In genomic region chr10:14200645-14201534, GRCh38 we compare ENCODE assay signal across 10 cellular contexts.
DNase-seq lines count a peak whose midpoint lies in the region; ATAC-seq and TF ChIP-seq lines count a peak whose summit lies in the region.
"Had no signal": no experiment of that assay in that cellular context is flagged by ENCODE, and none has a peak within 500 bp of the region (broad histone marks: within the 10 kb centered on the region; RNA-seq: fewer than 3 reads in every experiment).

No MANE protein-coding gene starts in this region.

- H3K27me3 Mint-ChIP-seq in activated CD8-positive, alpha-beta T cell treated with anti-CD3 and anti-CD28 coated beads for 36 hours = peaks cover 14% of the 10 kb centered on the region
- peaks cover 19% of the 10 kb centered on the region for H3K27me3 Mint-ChIP-seq in activated CD8-positive, alpha-beta T cell treated with anti-CD3 and anti-CD28 coated beads, Interleukin-2, amount 10 ng/mL, durations not matched to agents 7 days and 5 days (ENCODE audit: low read depth)

- H3K4me2 ChIP-seq in trophoblast cell (ENCODE audit: low read length) = no peak overlapping the region

- H3K36me3 Mint-ChIP-seq in activated CD8-positive, alpha-beta T cell treated with anti-CD3 and anti-CD28 coated beads for 36 hours (ENCODE audit: low read depth) = no peaks in the 10 kb centered on the region
- H3K36me3 Mint-ChIP-seq in activated CD8-positive, alpha-beta T cell treated with anti-CD3 and anti-CD28 coated beads, Interleukin-2, amount 10 ng/mL, durations not matched to agents 7 days and 5 days (ENCODE audit: low read depth) = no peaks in the 10 kb centered on the region

- no peaks in the 10 kb centered on the region for H3K36me3 ChIP-seq in trophoblast cell (ENCODE audit: control insufficient read depth in 1 of 2, insufficient read depth in 2 of 2, low read length in 2 of 2)

- no peak overlapping the region for H3K18ac ChIP-seq in trophoblast cell (ENCODE audit: low read length)

- H2BK12ac ChIP-seq in trophoblast cell (ENCODE audit: low read length) = peak overlapping the region; percentile 34

- no peaks in the 10 kb centered on the region for H3K4me1 Mint-ChIP-seq in activated CD8-positive, alpha-beta T cell treated with anti-CD3 and anti-CD28 coated beads for 36 hours (ENCODE audit: low read depth)
- no peaks in the 10 kb centered on the region for H3K4me1 Mint-ChIP-seq in activated CD8-positive, alpha-beta T cell treated with anti-CD3 and anti-CD28 coated beads, Interleukin-2, amount 10 ng/mL, durations not matched to agents 7 days and 5 days (ENCODE audit: low read depth)

- H3K27me3 ChIP-seq in trophoblast cell (ENCODE audit: insufficient read depth, low read length) = no peaks in the 10 kb centered on the region

- no peak overlapping the region for H3K27ac ChIP-seq in trophoblast cell (ENCODE audit: low read depth, low read length)

- H3K27ac Mint-ChIP-seq in activated CD8-positive, alpha-beta T cell treated with anti-CD3 and anti-CD28 coated beads for 36 hours = no peak overlapping the region
- H3K27ac Mint-ChIP-seq in activated CD8-positive, alpha-beta T cell treated with anti-CD3 and anti-CD28 coated beads, Interleukin-2, amount 10 ng/mL, durations not matched to agents 7 days and 5 days = no peak overlapping the region
- H3K27ac Mint-ChIP-seq: T-helper 1 cell treated with Interleukin-12 subunit alpha and Interleukin-12 subunit beta and Interleukin-4 antibody, amounts not matched to agents 30 μg/mL and 1 μg/mL, for 36 hours had no signal

- no peak overlapping the region for H4K91ac ChIP-seq in trophoblast cell (ENCODE audit: low read depth, low read length)

- H2AK5ac ChIP-seq in trophoblast cell (ENCODE audit: low read length) = no peak overlapping the region

- no CpG with 5 or more reads among the region's 16 CpGs for WGBS in trophoblast cell (ENCODE audit: extremely low coverage, insufficient coverage, insufficient read length)

- H3K4me1 ChIP-seq in trophoblast cell (ENCODE audit: control insufficient read depth in 1 of 2, insufficient read depth in 2 of 2, low read length in 2 of 2) = no peaks in the 10 kb centered on the region

- H3K9me3 Mint-ChIP-seq in activated CD8-positive, alpha-beta T cell treated with anti-CD3 and anti-CD28 coated beads for 36 hours = no peaks in the 10 kb centered on the region
- H3K9me3 Mint-ChIP-seq in activated CD8-positive, alpha-beta T cell treated with anti-CD3 and anti-CD28 coated beads, Interleukin-2, amount 10 ng/mL, durations not matched to agents 7 days and 5 days (ENCODE audit: insufficient read depth) = no peaks in the 10 kb centered on the region
- H3K9me3 Mint-ChIP-seq: T-helper 1 cell treated with Interleukin-12 subunit alpha and Interleukin-12 subunit beta and Interleukin-4 antibody, amounts not matched to agents 30 μg/mL and 1 μg/mL, for 36 hours had no signal

- H3K14ac ChIP-seq in trophoblast cell (ENCODE audit: low read length) = no peak overlapping the region

- H4K8ac ChIP-seq in trophoblast cell (ENCODE audit: low read depth, low read length) = no peak overlapping the region

- H3K79me2 ChIP-seq in trophoblast cell (ENCODE audit: control insufficient read depth, insufficient read depth, low read length, poor library complexity) = no peaks in the 10 kb centered on the region

- POLR2A ChIA-PET in activated CD8-positive, alpha-beta T cell treated with anti-CD3 and anti-CD28 coated beads for 36 hours (lab: Charles Lee) = interaction anchor here (1.1 to 2.8 kb wide), 2 partner anchors 13 to 15 kb away, joined by 3 to 14 read pairs; no protein-coding TSS in a partner anchor
- POLR2A ChIA-PET in activated CD8-positive, alpha-beta T cell treated with anti-CD3 and anti-CD28 coated beads, Interleukin-2, amount 10 ng/mL, durations not matched to agents 7 days and 5 days (lab: Charles Lee) = no interaction called here

- H3K9me3 ChIP-seq in trophoblast cell (ENCODE audit: insufficient read depth, low read depth, low read length) = no peaks in the 10 kb centered on the region

- no peak overlapping the region for H3K4ac ChIP-seq in trophoblast cell (ENCODE audit: low read depth, low read length)

- DNase-seq in activated CD8-positive, alpha-beta T cell treated with anti-CD3 and anti-CD28 coated beads for 36 hours = peak; percentile 39
- no peak for DNase-seq in activated CD8-positive, alpha-beta T cell treated with anti-CD3 and anti-CD28 coated beads, Interleukin-2, amount 10 ng/mL, durations not matched to agents 7 days and 5 days
- peak; percentile 18 for DNase-seq in NCI-H1694 (lab: John Stamatoyannopoulos, UW)
- no peak for DNase-seq in choroid plexus epithelial cell (ENCODE audit: low read depth)
- peak; percentile 10 to 54 for DNase-seq in trophoblast cell
- no peak for DNase-seq in AG08396 (ENCODE audit: low spot score)
- DNase-seq: aorta had no signal

- no peak for ATAC-seq in activated CD8-positive, alpha-beta T cell treated with anti-CD3 and anti-CD28 coated beads for 36 hours
- no peak for ATAC-seq in activated CD8-positive, alpha-beta T cell treated with anti-CD3 and anti-CD28 coated beads, Interleukin-2, amount 10 ng/mL, durations not matched to agents 7 days and 5 days
- no peak for ATAC-seq in HG02642 (IDR thresholded peaks at IDR 0.05; ENCODE audit: poor library complexity, unreplicated experiment)
- no peak for ATAC-seq in activated CD4-positive, CD25-positive, alpha-beta regulatory T cell treated with anti-CD3 and anti-CD28 coated beads, Interleukin-2, amount 50 U/mL, for 24 hours

- CTCF ChIA-PET in activated CD8-positive, alpha-beta T cell treated with anti-CD3 and anti-CD28 coated beads for 36 hours (lab: Charles Lee) = interaction anchor here (0.6 to 2.7 kb wide), 10 partner anchors 10 to 771 kb away, joined by 3 to 10 read pairs (median 4); no protein-coding TSS in a partner anchor
- CTCF ChIA-PET in activated CD8-positive, alpha-beta T cell treated with anti-CD3 and anti-CD28 coated beads, Interleukin-2, amount 10 ng/mL, durations not matched to agents 7 days and 5 days (lab: Charles Lee) = interaction anchor here (0.8 to 2.0 kb wide), 7 partner anchors 9 to 905 kb away, joined by 3 to 10 read pairs (median 3); no protein-coding TSS in a partner anchor

- no peak overlapping the region for H3K4me3 ChIP-seq in choroid plexus epithelial cell (ENCODE audit: low read depth, low read length)
- H3K4me3 ChIP-seq in trophoblast cell (ENCODE audit: low read depth, low read length) = no peak overlapping the region

- no peak overlapping the region for H2BK5ac ChIP-seq in trophoblast cell (ENCODE audit: low read depth, low read length, poor library complexity)

- H2BK120ac ChIP-seq in trophoblast cell (ENCODE audit: insufficient read depth, low read length, poor library complexity) = peak overlapping the region; percentile 17

- no peak overlapping the region for H3K4me3 Mint-ChIP-seq in activated CD8-positive, alpha-beta T cell treated with anti-CD3 and anti-CD28 coated beads for 36 hours
- H3K4me3 Mint-ChIP-seq in activated CD8-positive, alpha-beta T cell treated with anti-CD3 and anti-CD28 coated beads, Interleukin-2, amount 10 ng/mL, durations not matched to agents 7 days and 5 days = no peak overlapping the region
- H3K4me3 Mint-ChIP-seq: T-helper 1 cell treated with Interleukin-12 subunit alpha and Interleukin-12 subunit beta and Interleukin-4 antibody, amounts not matched to agents 30 μg/mL and 1 μg/mL, for 36 hours had no signal

- H3K79me1 ChIP-seq in trophoblast cell (ENCODE audit: low read length) = no peaks in the 10 kb centered on the region

- intact Hi-C loops in activated CD8-positive, alpha-beta T cell treated with anti-CD3 and anti-CD28 coated beads for 36 hours (cut with micrococcal nuclease) = loop anchor here (5.0 kb wide), 1 partner anchor 276 kb away; no protein-coding TSS in a partner anchor

- no peak overlapping the region for H3K23ac ChIP-seq in trophoblast cell (ENCODE audit: low read length)

- peak; percentile 7 for TF ChIP-seq CTCF in activated CD8-positive, alpha-beta T cell treated with anti-CD3 and anti-CD28 coated beads for 36 hours (IDR thresholded peaks at IDR 0.05)
- peak; percentile 46 for TF ChIP-seq CTCF in choroid plexus epithelial cell (conservative IDR thresholded peaks at IDR 0.05; ENCODE audit: low read depth, low read length)

- no peak overlapping the region for H4K12ac ChIP-seq in trophoblast cell (ENCODE audit: low read depth, low read length)

- no peak overlapping the region for H3K9ac ChIP-seq in trophoblast cell (ENCODE audit: low read length)

- H2AFZ ChIP-seq in trophoblast cell (ENCODE audit: insufficient read depth, low read length, poor library complexity) = no peak overlapping the region

Comparison
In these comparisons a context has a peak if more than half of its experiments do, and no peak if none do; other contexts are left out.
1. DNase-seq: peak in activated CD8-positive, alpha-beta T cell treated with anti-CD3 and anti-CD28 coated beads for 36 hours (single experiment), NCI-H1694 (single experiment) and trophoblast cell (2 of 2); none in activated CD8-positive, alpha-beta T cell treated with anti-CD3 and anti-CD28 coated beads, Interleukin-2, amount 10 ng/mL, durations not matched to agents 7 days and 5 days (single experiment), choroid plexus epithelial cell (single experiment) and AG08396 (single experiment).